Comparison of ENCODE assay signal across 1 cellular context in the genomic region with DNA sequence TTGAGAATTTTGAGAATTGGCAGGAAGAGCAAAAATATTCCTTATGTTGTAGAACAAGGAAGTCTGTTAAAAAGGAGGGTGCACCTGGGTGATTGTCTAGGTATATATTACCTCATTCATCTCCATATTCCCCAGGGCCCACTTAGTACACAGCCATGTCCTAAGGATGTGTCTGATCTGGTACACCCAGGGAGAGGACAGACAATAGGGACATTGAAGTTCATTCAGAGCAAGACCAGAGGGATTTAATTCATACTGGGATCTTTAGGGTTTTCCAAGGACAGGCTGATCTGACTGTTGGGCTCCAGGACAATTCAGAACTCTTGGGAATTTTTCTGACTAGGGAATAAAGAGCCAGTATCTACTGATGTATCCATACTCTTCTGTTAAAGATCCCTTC.
TF ChIP-seq lines count a peak whose summit lies in the region.

No MANE protein-coding gene starts in this region.

TF ChIP-seq in IMR-90, 13 proteins besides CTCF, POLR2A, EP300 and RAD21 (continued from another document):
- TF ChIP-seq, protein P1, sequence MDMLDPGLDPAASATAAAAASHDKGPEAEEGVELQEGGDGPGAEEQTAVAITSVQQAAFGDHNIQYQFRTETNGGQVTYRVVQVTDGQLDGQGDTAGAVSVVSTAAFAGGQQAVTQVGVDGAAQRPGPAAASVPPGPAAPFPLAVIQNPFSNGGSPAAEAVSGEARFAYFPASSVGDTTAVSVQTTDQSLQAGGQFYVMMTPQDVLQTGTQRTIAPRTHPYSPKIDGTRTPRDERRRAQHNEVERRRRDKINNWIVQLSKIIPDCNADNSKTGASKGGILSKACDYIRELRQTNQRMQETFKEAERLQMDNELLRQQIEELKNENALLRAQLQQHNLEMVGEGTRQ (IDR thresholded peaks at IDR 0.05; ENCODE audit: low read depth, low read length) = no peak
- no peak for TF ChIP-seq CHD1 (IDR thresholded peaks at IDR 0.05; ENCODE audit: low read depth, low read length)
- no peak for TF ChIP-seq MAFK (IDR thresholded peaks at IDR 0.05; ENCODE audit: low read depth, low read length)
- no peak for TF ChIP-seq SMC3 (IDR thresholded peaks at IDR 0.05; ENCODE audit: low read depth, low read length)
- TF ChIP-seq, protein P2, sequence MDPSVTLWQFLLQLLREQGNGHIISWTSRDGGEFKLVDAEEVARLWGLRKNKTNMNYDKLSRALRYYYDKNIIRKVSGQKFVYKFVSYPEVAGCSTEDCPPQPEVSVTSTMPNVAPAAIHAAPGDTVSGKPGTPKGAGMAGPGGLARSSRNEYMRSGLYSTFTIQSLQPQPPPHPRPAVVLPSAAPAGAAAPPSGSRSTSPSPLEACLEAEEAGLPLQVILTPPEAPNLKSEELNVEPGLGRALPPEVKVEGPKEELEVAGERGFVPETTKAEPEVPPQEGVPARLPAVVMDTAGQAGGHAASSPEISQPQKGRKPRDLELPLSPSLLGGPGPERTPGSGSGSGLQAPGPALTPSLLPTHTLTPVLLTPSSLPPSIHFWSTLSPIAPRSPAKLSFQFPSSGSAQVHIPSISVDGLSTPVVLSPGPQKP (IDR thresholded peaks at IDR 0.05; ENCODE audit: borderline replicate concordance, low read depth, low read length) = no peak
- no peak for TF ChIP-seq CEBPB (IDR thresholded peaks at IDR 0.05; ENCODE audit: low read depth, low read length)
- TF ChIP-seq MAZ (IDR thresholded peaks at IDR 0.05; ENCODE audit: borderline replicate concordance, low read depth, low read length) = no peak
- no peak for TF ChIP-seq FOS (IDR thresholded peaks at IDR 0.05; ENCODE audit: low read depth, low read length)
- TF ChIP-seq BHLHE40 (IDR thresholded peaks at IDR 0.05; ENCODE audit: low read depth, low read length) = no peak
